In the genomic region with DNA sequence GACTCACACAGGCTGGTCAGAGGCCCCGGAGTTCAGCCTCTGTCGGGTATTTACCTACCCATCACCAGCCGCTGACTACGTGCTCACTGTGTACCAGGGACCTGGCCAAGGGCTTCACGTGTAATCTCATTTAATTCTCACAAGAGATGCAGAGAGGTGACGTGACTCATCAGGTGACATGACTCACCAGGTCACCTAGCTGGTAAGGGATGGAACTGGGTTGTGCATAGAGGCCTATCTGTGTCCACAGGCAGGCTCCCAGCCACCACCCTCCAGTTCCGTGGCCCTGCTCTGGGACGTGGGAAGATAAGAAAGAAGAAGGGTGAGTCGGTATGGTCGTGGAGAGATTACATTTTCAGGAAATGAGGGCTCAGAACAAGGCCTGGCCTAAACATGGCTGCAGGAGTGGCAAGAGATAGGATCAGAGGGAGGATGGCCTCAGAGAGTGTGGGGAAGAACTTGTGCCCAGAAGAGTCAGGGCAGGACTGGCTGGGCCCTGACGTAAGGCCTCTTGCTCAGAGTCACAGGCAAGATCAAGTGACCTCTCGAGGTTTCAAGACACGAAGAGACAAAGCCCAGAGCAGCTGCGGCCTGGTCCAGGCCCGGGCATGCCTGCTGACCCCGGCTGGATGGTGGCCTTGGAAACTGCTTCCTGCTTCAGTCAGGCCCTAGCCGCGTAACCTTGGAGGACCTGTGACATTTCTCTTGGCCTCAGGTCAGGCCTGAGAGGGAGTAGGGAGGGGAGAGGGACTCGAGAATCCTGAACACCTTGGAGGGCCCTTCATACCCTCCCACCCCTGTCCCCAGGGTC, we compare ENCODE assay signal across 2 cellular contexts.
TF ChIP-seq lines count a peak whose summit lies in the region.

No MANE protein-coding gene starts in this region.

TF ChIP-seq in K562, 482 proteins besides CTCF, POLR2A, EP300 and RAD21 (continued from another document and continues in another):
- TF ChIP-seq, protein P1, sequence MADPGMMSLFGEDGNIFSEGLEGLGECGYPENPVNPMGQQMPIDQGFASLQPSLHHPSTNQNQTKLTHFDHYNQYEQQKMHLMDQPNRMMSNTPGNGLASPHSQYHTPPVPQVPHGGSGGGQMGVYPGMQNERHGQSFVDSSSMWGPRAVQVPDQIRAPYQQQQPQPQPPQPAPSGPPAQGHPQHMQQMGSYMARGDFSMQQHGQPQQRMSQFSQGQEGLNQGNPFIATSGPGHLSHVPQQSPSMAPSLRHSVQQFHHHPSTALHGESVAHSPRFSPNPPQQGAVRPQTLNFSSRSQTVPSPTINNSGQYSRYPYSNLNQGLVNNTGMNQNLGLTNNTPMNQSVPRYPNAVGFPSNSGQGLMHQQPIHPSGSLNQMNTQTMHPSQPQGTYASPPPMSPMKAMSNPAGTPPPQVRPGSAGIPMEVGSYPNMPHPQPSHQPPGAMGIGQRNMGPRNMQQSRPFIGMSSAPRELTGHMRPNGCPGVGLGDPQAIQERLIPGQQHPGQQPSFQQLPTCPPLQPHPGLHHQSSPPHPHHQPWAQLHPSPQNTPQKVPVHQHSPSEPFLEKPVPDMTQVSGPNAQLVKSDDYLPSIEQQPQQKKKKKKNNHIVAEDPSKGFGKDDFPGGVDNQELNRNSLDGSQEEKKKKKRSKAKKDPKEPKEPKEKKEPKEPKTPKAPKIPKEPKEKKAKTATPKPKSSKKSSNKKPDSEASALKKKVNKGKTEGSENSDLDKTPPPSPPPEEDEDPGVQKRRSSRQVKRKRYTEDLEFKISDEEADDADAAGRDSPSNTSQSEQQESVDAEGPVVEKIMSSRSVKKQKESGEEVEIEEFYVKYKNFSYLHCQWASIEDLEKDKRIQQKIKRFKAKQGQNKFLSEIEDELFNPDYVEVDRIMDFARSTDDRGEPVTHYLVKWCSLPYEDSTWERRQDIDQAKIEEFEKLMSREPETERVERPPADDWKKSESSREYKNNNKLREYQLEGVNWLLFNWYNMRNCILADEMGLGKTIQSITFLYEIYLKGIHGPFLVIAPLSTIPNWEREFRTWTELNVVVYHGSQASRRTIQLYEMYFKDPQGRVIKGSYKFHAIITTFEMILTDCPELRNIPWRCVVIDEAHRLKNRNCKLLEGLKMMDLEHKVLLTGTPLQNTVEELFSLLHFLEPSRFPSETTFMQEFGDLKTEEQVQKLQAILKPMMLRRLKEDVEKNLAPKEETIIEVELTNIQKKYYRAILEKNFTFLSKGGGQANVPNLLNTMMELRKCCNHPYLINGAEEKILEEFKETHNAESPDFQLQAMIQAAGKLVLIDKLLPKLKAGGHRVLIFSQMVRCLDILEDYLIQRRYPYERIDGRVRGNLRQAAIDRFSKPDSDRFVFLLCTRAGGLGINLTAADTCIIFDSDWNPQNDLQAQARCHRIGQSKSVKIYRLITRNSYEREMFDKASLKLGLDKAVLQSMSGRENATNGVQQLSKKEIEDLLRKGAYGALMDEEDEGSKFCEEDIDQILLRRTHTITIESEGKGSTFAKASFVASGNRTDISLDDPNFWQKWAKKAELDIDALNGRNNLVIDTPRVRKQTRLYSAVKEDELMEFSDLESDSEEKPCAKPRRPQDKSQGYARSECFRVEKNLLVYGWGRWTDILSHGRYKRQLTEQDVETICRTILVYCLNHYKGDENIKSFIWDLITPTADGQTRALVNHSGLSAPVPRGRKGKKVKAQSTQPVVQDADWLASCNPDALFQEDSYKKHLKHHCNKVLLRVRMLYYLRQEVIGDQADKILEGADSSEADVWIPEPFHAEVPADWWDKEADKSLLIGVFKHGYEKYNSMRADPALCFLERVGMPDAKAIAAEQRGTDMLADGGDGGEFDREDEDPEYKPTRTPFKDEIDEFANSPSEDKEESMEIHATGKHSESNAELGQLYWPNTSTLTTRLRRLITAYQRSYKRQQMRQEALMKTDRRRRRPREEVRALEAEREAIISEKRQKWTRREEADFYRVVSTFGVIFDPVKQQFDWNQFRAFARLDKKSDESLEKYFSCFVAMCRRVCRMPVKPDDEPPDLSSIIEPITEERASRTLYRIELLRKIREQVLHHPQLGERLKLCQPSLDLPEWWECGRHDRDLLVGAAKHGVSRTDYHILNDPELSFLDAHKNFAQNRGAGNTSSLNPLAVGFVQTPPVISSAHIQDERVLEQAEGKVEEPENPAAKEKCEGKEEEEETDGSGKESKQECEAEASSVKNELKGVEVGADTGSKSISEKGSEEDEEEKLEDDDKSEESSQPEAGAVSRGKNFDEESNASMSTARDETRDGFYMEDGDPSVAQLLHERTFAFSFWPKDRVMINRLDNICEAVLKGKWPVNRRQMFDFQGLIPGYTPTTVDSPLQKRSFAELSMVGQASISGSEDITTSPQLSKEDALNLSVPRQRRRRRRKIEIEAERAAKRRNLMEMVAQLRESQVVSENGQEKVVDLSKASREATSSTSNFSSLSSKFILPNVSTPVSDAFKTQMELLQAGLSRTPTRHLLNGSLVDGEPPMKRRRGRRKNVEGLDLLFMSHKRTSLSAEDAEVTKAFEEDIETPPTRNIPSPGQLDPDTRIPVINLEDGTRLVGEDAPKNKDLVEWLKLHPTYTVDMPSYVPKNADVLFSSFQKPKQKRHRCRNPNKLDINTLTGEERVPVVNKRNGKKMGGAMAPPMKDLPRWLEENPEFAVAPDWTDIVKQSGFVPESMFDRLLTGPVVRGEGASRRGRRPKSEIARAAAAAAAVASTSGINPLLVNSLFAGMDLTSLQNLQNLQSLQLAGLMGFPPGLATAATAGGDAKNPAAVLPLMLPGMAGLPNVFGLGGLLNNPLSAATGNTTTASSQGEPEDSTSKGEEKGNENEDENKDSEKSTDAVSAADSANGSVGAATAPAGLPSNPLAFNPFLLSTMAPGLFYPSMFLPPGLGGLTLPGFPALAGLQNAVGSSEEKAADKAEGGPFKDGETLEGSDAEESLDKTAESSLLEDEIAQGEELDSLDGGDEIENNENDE (IDR thresholded peaks at IDR 0.05; ENCODE audit: low read depth, low read length) = no peak
- TF ChIP-seq WHSC1 (IDR thresholded peaks at IDR 0.05; ENCODE audit: low read length) = no peak
- TF ChIP-seq ZFPM2 (CRISPR knock-in tag; IDR thresholded peaks at IDR 0.05) = peak; percentile 91; the same call in 1 of the 2 replicates
- TF ChIP-seq ZNF253 (CRISPR knock-in tag; conservative IDR thresholded peaks at IDR 0.05) = no peak
- TF ChIP-seq, protein P2, sequence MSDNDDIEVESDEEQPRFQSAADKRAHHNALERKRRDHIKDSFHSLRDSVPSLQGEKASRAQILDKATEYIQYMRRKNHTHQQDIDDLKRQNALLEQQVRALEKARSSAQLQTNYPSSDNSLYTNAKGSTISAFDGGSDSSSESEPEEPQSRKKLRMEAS (CRISPR knock-in tag; IDR thresholded peaks at IDR 0.05) = peak; percentile 98
- peak; percentile 50; the same call in 1 of the 2 replicates for TF ChIP-seq ESRRA (IDR thresholded peaks at IDR 0.05; ENCODE audit: borderline replicate concordance, low read depth)
- TF ChIP-seq ZNF282 (CRISPR knock-in tag; IDR thresholded peaks at IDR 0.05) = no peak
- TF ChIP-seq CHD4 (IDR thresholded peaks at IDR 0.05; ENCODE audit: insufficient read depth, insufficient replicate concordance, low read depth, low read length, poor library complexity, severe bottlenecking) = no peak
- TF ChIP-seq ZNF217 (CRISPR knock-in tag; IDR thresholded peaks at IDR 0.05) = no peak
- TF ChIP-seq, protein P3, sequence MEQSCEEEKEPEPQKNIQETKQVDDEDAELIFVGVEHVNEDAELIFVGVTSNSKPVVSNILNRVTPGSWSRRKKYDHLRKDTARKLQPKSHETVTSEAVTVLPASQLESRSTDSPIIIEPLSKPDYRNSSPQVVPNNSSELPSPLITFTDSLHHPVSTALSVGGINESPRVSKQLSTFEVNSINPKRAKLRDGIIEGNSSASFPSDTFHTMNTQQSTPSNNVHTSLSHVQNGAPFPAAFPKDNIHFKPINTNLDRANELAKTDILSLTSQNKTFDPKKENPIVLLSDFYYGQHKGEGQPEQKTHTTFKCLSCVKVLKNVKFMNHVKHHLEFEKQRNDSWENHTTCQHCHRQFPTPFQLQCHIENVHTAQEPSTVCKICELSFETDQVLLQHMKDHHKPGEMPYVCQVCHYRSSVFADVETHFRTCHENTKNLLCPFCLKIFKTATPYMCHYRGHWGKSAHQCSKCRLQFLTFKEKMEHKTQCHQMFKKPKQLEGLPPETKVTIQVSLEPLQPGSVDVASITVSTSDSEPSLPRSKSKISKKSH (CRISPR knock-in tag; IDR thresholded peaks at IDR 0.05) = no peak

TF ChIP-seq in HepG2, 621 proteins besides CTCF, POLR2A, EP300 and RAD21 (continued from another document and continues in another):
- TF ChIP-seq, protein P4, sequence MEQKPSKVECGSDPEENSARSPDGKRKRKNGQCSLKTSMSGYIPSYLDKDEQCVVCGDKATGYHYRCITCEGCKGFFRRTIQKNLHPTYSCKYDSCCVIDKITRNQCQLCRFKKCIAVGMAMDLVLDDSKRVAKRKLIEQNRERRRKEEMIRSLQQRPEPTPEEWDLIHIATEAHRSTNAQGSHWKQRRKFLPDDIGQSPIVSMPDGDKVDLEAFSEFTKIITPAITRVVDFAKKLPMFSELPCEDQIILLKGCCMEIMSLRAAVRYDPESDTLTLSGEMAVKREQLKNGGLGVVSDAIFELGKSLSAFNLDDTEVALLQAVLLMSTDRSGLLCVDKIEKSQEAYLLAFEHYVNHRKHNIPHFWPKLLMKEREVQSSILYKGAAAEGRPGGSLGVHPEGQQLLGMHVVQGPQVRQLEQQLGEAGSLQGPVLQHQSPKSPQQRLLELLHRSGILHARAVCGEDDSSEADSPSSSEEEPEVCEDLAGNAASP (CRISPR knock-in tag; IDR thresholded peaks at IDR 0.05; ENCODE audit: borderline replicate concordance) = peak; percentile 74; the same call in 1 of the 2 replicates
- TF ChIP-seq, protein P5, sequence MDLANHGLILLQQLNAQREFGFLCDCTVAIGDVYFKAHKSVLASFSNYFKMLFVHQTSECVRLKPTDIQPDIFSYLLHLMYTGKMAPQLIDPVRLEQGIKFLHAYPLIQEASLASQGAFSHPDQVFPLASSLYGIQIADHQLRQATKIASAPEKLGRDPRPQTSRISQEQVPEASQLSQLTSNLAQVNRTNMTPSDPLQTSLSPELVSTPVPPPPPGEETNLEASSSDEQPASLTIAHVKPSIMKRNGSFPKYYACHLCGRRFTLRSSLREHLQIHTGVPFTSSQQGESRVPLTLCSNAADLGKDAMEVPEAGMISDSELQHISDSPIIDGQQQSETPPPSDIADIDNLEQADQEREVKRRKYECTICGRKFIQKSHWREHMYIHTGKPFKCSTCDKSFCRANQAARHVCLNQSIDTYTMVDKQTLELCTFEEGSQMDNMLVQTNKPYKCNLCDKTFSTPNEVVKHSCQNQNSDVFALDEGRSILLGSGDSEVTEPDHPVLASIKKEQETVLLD (CRISPR knock-in tag; IDR thresholded peaks at IDR 0.05; ENCODE audit: low read depth) = no peak
- TF ChIP-seq IRF2 (CRISPR knock-in tag; IDR thresholded peaks at IDR 0.05) (peak; percentile 77), ZNF768 (CRISPR knock-in tag; IDR thresholded peaks at IDR 0.05) (peak; percentile 47; the same call in 1 of the 2 replicates), MIXL1 (CRISPR knock-in tag; IDR thresholded peaks at IDR 0.05) (peak; percentile 84), ZNF672 (CRISPR knock-in tag; IDR thresholded peaks at IDR 0.05) (no peak), GPN1 (CRISPR knock-in tag; IDR thresholded peaks at IDR 0.05; ENCODE audit: borderline replicate concordance) (no peak), SRY (CRISPR knock-in tag; IDR thresholded peaks at IDR 0.05) (peak; percentile 71; the same call in 1 of the 2 replicates), ZNF143 (CRISPR knock-in tag; IDR thresholded peaks at IDR 0.05) (no peak), TMF1 (CRISPR knock-in tag; IDR thresholded peaks at IDR 0.05; ENCODE audit: low read depth) (no peak), RBM22 (optimal IDR thresholded peaks at IDR 0.05; ENCODE audit: low read length) (no peak), ZNF234 (CRISPR knock-in tag; conservative IDR thresholded peaks at IDR 0.05) (no peak)
- TF ChIP-seq, protein P6, sequence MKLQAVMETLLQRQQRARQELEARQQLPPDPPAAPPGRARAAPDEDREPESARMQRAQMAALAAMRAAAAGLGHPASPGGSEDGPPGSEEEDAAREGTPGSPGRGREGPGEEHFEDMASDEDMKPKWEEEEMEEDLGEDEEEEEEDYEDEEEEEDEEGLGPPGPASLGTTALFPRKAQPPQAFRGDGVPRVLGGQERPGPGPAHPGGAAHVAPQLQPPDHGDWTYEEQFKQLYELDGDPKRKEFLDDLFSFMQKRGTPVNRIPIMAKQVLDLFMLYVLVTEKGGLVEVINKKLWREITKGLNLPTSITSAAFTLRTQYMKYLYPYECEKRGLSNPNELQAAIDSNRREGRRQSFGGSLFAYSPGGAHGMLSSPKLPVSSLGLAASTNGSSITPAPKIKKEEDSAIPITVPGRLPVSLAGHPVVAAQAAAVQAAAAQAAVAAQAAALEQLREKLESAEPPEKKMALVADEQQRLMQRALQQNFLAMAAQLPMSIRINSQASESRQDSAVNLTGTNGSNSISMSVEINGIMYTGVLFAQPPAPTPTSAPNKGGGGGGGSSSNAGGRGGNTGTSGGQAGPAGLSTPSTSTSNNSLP (IDR thresholded peaks at IDR 0.05; ENCODE audit: low read depth, low read length) = peak; percentile 82
- TF ChIP-seq, protein P7, sequence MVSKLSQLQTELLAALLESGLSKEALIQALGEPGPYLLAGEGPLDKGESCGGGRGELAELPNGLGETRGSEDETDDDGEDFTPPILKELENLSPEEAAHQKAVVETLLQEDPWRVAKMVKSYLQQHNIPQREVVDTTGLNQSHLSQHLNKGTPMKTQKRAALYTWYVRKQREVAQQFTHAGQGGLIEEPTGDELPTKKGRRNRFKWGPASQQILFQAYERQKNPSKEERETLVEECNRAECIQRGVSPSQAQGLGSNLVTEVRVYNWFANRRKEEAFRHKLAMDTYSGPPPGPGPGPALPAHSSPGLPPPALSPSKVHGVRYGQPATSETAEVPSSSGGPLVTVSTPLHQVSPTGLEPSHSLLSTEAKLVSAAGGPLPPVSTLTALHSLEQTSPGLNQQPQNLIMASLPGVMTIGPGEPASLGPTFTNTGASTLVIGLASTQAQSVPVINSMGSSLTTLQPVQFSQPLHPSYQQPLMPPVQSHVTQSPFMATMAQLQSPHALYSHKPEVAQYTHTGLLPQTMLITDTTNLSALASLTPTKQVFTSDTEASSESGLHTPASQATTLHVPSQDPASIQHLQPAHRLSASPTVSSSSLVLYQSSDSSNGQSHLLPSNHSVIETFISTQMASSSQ (IDR thresholded peaks at IDR 0.05; ENCODE audit: low read depth) = no peak
- TF ChIP-seq, protein P7 (CRISPR knock-in tag; IDR thresholded peaks at IDR 0.05; ENCODE audit: borderline replicate concordance) = peak; percentile 41; the same call in 1 of the 2 replicates
- TF ChIP-seq, protein P8, sequence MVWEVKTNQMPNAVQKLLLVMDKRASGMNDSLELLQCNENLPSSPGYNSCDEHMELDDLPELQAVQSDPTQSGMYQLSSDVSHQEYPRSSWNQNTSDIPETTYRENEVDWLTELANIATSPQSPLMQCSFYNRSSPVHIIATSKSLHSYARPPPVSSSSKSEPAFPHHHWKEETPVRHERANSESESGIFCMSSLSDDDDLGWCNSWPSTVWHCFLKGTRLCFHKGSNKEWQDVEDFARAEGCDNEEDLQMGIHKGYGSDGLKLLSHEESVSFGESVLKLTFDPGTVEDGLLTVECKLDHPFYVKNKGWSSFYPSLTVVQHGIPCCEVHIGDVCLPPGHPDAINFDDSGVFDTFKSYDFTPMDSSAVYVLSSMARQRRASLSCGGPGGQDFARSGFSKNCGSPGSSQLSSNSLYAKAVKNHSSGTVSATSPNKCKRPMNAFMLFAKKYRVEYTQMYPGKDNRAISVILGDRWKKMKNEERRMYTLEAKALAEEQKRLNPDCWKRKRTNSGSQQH (CRISPR knock-in tag; IDR thresholded peaks at IDR 0.05; ENCODE audit: low read depth) = 0 out of 2 replicates have a peak, but pooled peaks have one; percentile 51
